Comparison of ENCODE assay signal across 8 cellular contexts in the genomic region with DNA sequence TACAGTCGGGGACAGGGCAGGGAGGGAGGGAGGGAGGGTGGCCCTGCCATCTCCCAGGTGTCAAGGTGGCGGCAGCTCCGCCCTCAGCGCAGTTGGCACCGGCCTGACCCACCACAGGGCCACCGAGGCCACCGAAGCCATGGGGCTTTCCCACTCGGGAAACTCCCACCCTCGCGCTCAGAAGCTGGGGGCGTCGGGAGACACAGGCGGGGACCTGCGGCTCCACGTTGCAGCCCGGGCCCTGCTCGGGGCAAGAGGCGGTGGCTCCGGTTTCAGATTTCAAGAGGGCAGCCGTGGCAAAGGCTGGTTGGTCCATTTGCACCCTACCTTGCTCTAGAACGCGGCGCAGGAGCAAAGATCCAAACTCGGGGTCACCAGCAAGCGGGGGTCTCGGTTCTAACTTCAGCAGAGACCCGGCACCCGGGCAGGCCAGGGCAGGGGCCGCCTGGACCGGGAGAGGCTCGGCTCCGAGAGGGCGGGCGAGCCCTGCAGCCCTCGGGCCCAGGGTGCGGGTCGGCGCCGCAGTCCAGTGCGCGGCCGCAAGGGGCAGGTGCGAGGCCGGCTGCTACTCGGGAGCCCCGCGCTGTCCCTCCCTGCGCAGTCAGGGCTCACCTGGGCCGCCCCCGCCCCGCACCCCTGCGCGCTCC. TPM values are rescaled to one million over a fixed set of nuclear protein-coding genes. Genes with fewer than 3 reads are reported as not detected.
DNase-seq lines count a peak whose midpoint lies in the region; ATAC-seq, FAIRE-seq and TF ChIP-seq lines count a peak whose summit lies in the region.

No MANE protein-coding gene starts in this region.

- under 1% methylated on average over 39 of the region's 53 CpGs for WGBS in GM12878 (ENCODE audit: insufficient coverage, insufficient replicate concordance, low lambda C conversion rate, missing lambda C conversion rate)

- peak; percentile 7 for TF ChIP-seq CTCF in D721Med (IDR thresholded peaks at IDR 0.05; ENCODE audit: insufficient read depth, missing control alignments)
- peak; percentile 24 to 50 (median 28); a peak in 2 of 6 replicates for TF ChIP-seq CTCF in GM12878 (IDR thresholded peaks at IDR 0.05 in 2 of 3, conservative IDR thresholded peaks at IDR 0.05 in 1 of 3; ENCODE audit: control insufficient read depth in 2 of 3, extremely low read depth in 1 of 3, insufficient read depth in 1 of 3, low read depth in 3 of 3, low read length in 3 of 3)

- no TSS peak for BruUV-seq in GM12878 (replicated peaks; lab: Mats Ljungman, UMichigan)

- no peak for FAIRE-seq in D721Med (lab: Jason Lieb, UNC)
- FAIRE-seq in GM12878 (lab: Jason Lieb, UNC): no peak

- H3K9me3 ChIP-seq in GM12878 (replicated peaks; ENCODE audit: control insufficient read depth, insufficient read depth, low read length): no peaks in the 10 kb centered on the region

- TF ChIP-seq RAD21 in GM12878 (IDR thresholded peaks at IDR 0.05; ENCODE audit: insufficient read depth, low read depth, low read length): no peak

- ATAC-seq in GM21381 (IDR thresholded peaks at IDR 0.05; ENCODE audit: unreplicated experiment): peak; percentile 62
- peak; percentile 87 for ATAC-seq in GM12878

- DNase-seq in D721Med (ENCODE audit: insufficient read length, low spot score): no peak
- DNase-seq in HT-29 (ENCODE audit: low spot score): peak; percentile 52
- DNase-seq in T follicular helper cell (ENCODE audit: low read depth): peak; percentile 55
- DNase-seq in GM12878 (ENCODE audit: low read depth, low spot score): no peak
- DNase-seq in iris pigment epithelial cell (ENCODE audit: low read depth): peak; percentile 44
- peak; percentile 67 for DNase-seq in stimulated activated CD4-positive, alpha-beta T cell treated with anti-CD3 and anti-CD28 coated beads, Interleukin-4, amount 100 ng/mL, for 1 hour
- no peak for DNase-seq in cortex of kidney (lab: John Stamatoyannopoulos, UW)

- no peaks in the 10 kb centered on the region for H4K20me1 ChIP-seq in GM12878 (ENCODE audit: control insufficient read depth, insufficient read depth)

- no peak overlapping the region for H3K27ac ChIP-seq in GM12878 (ENCODE audit: control insufficient read depth, insufficient read depth)

- H3K9ac ChIP-seq in GM12878 (ENCODE audit: control insufficient read depth, insufficient read depth, low read length): peak overlapping the region; percentile 38; the same call in 1 of the 2 replicates

- H3K4me3 ChIP-seq in GM12878: peak overlapping the region; percentile 80; the same call in 1 of the 2 replicates

- TF ChIP-seq EP300 in GM12878 (IDR thresholded peaks at IDR 0.05; ENCODE audit: borderline replicate concordance in 1 of 2, control insufficient read depth in 1 of 2, low read depth in 2 of 2, low read length in 2 of 2): no peak

- RAD21 ChIA-PET in GM12878 (lab: Charles Lee; ENCODE audit: unreplicated experiment): interaction anchor here (2.2 to 2.4 kb wide), 2 partner anchors 20 to 166 kb away, joined by 6 to 7 read pairs; no protein-coding TSS in a partner anchor

- SMC1A ChIA-PET in GM12878 (lab: Charles Lee; ENCODE audit: uncharacterized antibody, unreplicated experiment): interaction anchor here (0.8 to 4.2 kb wide), 6 partner anchors 20 to 167 kb away, joined by 3 to 14 read pairs (median 4); no protein-coding TSS in a partner anchor

- POLR2A ChIA-PET in GM12878 (lab: Charles Lee): interaction anchor here (0.6 to 2.0 kb wide), 2 partner anchors 105 to 373 kb away, joined by 4 to 7 read pairs; partner anchors contain the start of gene DCAF7

- in situ Hi-C loops in GM12878 (cut with MboI): loop anchor here (25.0 kb wide), 1 partner anchor 392 kb away; the partner anchor contains the start of genes FTSJ3, PSMC5 and SMARCD2

- H2AFZ ChIP-seq in GM12878 (ENCODE audit: control insufficient read depth, low read depth, low read length): peak overlapping the region; percentile 90

- H3K4me2 ChIP-seq in GM12878 (ENCODE audit: control insufficient read depth, insufficient read depth): peak overlapping the region; percentile 95

- no peaks in the 10 kb centered on the region for H3K79me2 ChIP-seq in GM12878 (ENCODE audit: control insufficient read depth, insufficient read depth, low read length)

- H3K36me3 ChIP-seq in GM12878 (ENCODE audit: control insufficient read depth in 2 of 2, insufficient read depth in 2 of 2, low read length in 1 of 2): no peaks in the 10 kb centered on the region

- H3K27me3 ChIP-seq in GM12878 (replicated peaks in 1 of 2; ENCODE audit: control insufficient read depth in 2 of 2, insufficient read depth in 2 of 2, low read length in 1 of 2): no peaks in the 10 kb centered on the region

- peaks cover 14% of the 10 kb centered on the region for H3K4me1 ChIP-seq in GM12878 (ENCODE audit: control insufficient read depth, insufficient read depth, low read length)

- intact Hi-C loops in GM12878 (cut with micrococcal nuclease; ENCODE audit: unreplicated experiment): no loop called here

- TF ChIP-seq POLR2A in GM12878 (IDR thresholded peaks at IDR 0.05; ENCODE audit: low read depth, low read length): no peak

- CTCF ChIA-PET in GM12878 (lab: Yijun Ruan, JAX): interaction anchor here (0.9 to 7.7 kb wide), 8 partner anchors 11 to 166 kb away, joined by 3 to 43 read pairs (median 6); no protein-coding TSS in a partner anchor

TF ChIP-seq in GM12878, 131 proteins besides CTCF, POLR2A, EP300 and RAD21 (continues in another document):
- peak; percentile 88 for TF ChIP-seq RELA (IDR thresholded peaks at IDR 0.05; ENCODE audit: borderline replicate concordance, partially characterized antibody)
- TF ChIP-seq SMARCA5 (IDR thresholded peaks at IDR 0.05): 0 out of 2 replicates have a peak, but pooled peaks have one; percentile 16

RNA-seq across cellular contexts. Expression of gene CYB561, which starts 0.4 kb away (rescaled TPM):
- total RNA-seq in HT-29 (2014; rRNA removed; shearing (Covaris generic)): 104 and 105 TPM in 2 replicates
- 4.3 and 9.8 TPM in 2 replicates for total RNA-seq in GM12878 (2013; cell fraction: nucleolus; rRNA removed)
- 2.8 and 2.9 TPM in 2 replicates for total RNA-seq in GM12878 (2014; rRNA removed)
- total RNA-seq in GM12878 (2014; rRNA removed; fragmentation: Illumina TruSeq; extraction: Trizol): 1.4 and 1.6 TPM in 2 replicates
- total RNA-seq in GM12878 (2021): 3.3 and 4.2 TPM in 2 replicates
- 1.7 TPM for polyA plus RNA-seq in GM12878 (2011; ENCODE audit: low read depth)
- 1.1 and 1.9 TPM in 2 replicates for polyA plus RNA-seq in GM12878 (2011; rRNA removed)
- polyA plus RNA-seq in GM12878 (2011; cell fraction: cytosol; rRNA removed): 1.9 and 2.6 TPM in 2 replicates
- polyA plus RNA-seq in GM12878 (2011; cell fraction: nucleus; rRNA removed): 1.8 and 2.1 TPM in 2 replicates
- 2.1 and 3.6 TPM in 2 replicates for polyA plus RNA-seq in GM12878 (2012)
- 1.3 and 2.0 TPM in 2 replicates for polyA plus RNA-seq in GM12878 (2014; fragmentation: Illumina TruSeq; extraction: Trizol)
- under 1 TPM; 0.52 to 0.93 TPM for polyA plus RNA-seq in GM12878 (2014; fragmentation: Nextera tagmentation; extraction: Ambion mirVana)
- 4.8 and 6.9 TPM in 2 replicates for polyA plus RNA-seq in GM12878 (2014; rRNA removed)
- polyA plus RNA-seq in GM12878 (2016; fragmentation: Nextera tagmentation; extraction: Ambion mirVana): 1 to 10 TPM; 3.3 TPM
- 2.6 and 2.7 TPM in 2 replicates for polyA minus RNA-seq in GM12878 (2011; rRNA and poly(A)+ RNA removed)
- polyA minus RNA-seq in GM12878 (2011; cell fraction: cytosol; rRNA and poly(A)+ RNA removed): 0.62 and 0.94 TPM in 2 replicates
- 0.85 and 2.2 TPM in 2 replicates for polyA minus RNA-seq in GM12878 (2011; cell fraction: nucleus; rRNA and poly(A)+ RNA removed)

RNA-seq across cellular contexts. Expression of gene ACE, which starts 31.2 kb away (rescaled TPM):
- total RNA-seq in HT-29 (2014; rRNA removed; shearing (Covaris generic)): 3.1 TPM in 1 of 2 replicates, not detected in the other
- total RNA-seq in GM12878 (2013; cell fraction: nucleolus; rRNA removed): 0.52 TPM in 1 of 2 replicates, not detected in the other
- total RNA-seq in GM12878 (2014; rRNA removed) (not detected in 2 replicates), GM12878 (2014; rRNA removed; fragmentation: Illumina TruSeq; extraction: Trizol) (not detected in 2 replicates), GM12878 (2021) (0.08 and 0.46 TPM in 2 replicates)
- not detected for polyA plus RNA-seq in GM12878 (2011; ENCODE audit: low read depth)
- polyA plus RNA-seq in GM12878 (2011; rRNA removed) (not detected in 2 replicates), GM12878 (2014; fragmentation: Illumina TruSeq; extraction: Trizol) (not detected in 2 replicates), GM12878 (2014; fragmentation: Nextera tagmentation; extraction: Ambion mirVana) (not detected), GM12878 (2014; rRNA removed) (0.03 TPM in 1 of 2 replicates, not detected in the other), GM12878 (2016; fragmentation: Nextera tagmentation; extraction: Ambion mirVana) (not detected)
- not detected in 2 replicates for polyA plus RNA-seq in GM12878 (2011; cell fraction: cytosol; rRNA removed)
- 0.10 TPM in 1 of 2 replicates, not detected in the other for polyA plus RNA-seq in GM12878 (2011; cell fraction: nucleus; rRNA removed)
- polyA plus RNA-seq in GM12878 (2012): 0.22 TPM in 1 of 2 replicates, not detected in the other
- not detected in 2 replicates for polyA minus RNA-seq in GM12878 (2011; rRNA and poly(A)+ RNA removed)
- not detected in 2 replicates for polyA minus RNA-seq in GM12878 (2011; cell fraction: cytosol; rRNA and poly(A)+ RNA removed)
- polyA minus RNA-seq in GM12878 (2011; cell fraction: nucleus; rRNA and poly(A)+ RNA removed): not detected in 2 replicates

Comparison
In these comparisons a context has a peak if more than half of its experiments do, and no peak if none do; other contexts are left out.
1. DNase-seq: peak in HT-29 (single experiment), T follicular helper cell (single experiment), iris pigment epithelial cell (single experiment) and stimulated activated CD4-positive, alpha-beta T cell treated with anti-CD3 and anti-CD28 coated beads, Interleukin-4, amount 100 ng/mL, for 1 hour (single experiment); none in D721Med (single experiment), GM12878 (single experiment) and cortex of kidney (single experiment).